24 cellular contexts compared by ENCODE assay signal in the genomic region with DNA sequence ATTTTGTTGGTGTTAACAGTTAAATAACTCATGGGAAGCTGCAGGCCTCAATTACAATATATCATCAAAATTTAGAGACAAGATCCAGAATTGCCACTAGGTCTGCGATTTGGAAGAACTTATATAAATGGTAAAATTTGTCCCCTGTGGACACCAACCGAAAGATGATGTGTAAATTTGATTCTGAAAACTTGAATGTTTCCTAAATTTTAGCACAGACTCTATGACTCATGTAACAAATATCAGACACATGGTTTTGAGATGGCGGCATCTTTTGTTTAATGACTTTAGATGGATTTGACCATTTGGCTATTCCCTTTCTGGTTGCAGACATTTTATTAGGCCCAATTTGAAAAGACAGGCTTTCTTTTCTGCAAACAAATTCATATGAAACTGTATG. TPM values are rescaled to one million over a fixed set of nuclear protein-coding genes. Genes with fewer than 3 reads are reported as not detected.
DNase-seq lines count a peak whose midpoint lies in the region; ATAC-seq, FAIRE-seq and TF ChIP-seq lines count a peak whose summit lies in the region.
"Had no signal": no experiment of that assay in that cellular context is flagged by ENCODE, and none has a peak within 500 bp of the region (broad histone marks: within the 10 kb centered on the region; RNA-seq: fewer than 3 reads in every experiment).

No MANE protein-coding gene starts in this region.

- TF ChIP-seq CTCF in astrocyte (IDR thresholded peaks at IDR 0.05; ENCODE audit: insufficient read depth, low read depth, low read length), result no peak

- H2AFZ ChIP-seq in ACC112 (ENCODE audit: low read length, unreplicated experiment) (peak overlapping the region; percentile 7), astrocyte (ENCODE audit: low read depth, low read length) (no peak overlapping the region)

- no peak overlapping the region for H3K4me3 Mint-ChIP-seq in activated CD4-positive, alpha-beta T cell treated with anti-CD3 and anti-CD28 coated beads for 36 hours
- H3K4me3 Mint-ChIP-seq in astrocyte (ENCODE audit: unreplicated experiment), result no peak overlapping the region
- H3K4me3 Mint-ChIP-seq: B cell; CD4-positive, CD25-positive, alpha-beta regulatory T cell had no signal

- no peak for FAIRE-seq in astrocyte (lab: Jason Lieb, UNC)
- FAIRE-seq: H1 had no signal

- peak; percentile 64 for ATAC-seq in activated CD4-positive, alpha-beta T cell treated with anti-CD3 and anti-CD28 coated beads for 36 hours
- no peak for ATAC-seq in GM19328 (IDR thresholded peaks at IDR 0.05; ENCODE audit: unreplicated experiment)

- intact Hi-C loops in activated CD4-positive, alpha-beta T cell treated with anti-CD3 and anti-CD28 coated beads for 36 hours (cut with DNase I, micrococcal nuclease), result loop anchor here (1.0 to 5.0 kb wide), 3 partner anchors 9 to 141 kb away; a partner anchor contains a TSS

- H3K36me3 ChIP-seq in ACC112 (ENCODE audit: insufficient read depth, low read length) (no peaks in the 10 kb centered on the region), SJCRH30 (no peaks in the 10 kb centered on the region), astrocyte (ENCODE audit: insufficient read depth, low read length) (no peaks in the 10 kb centered on the region)

- H3K4me3 ChIP-seq in ACC112 (ENCODE audit: low read depth, low read length), result no peak overlapping the region
- H3K4me3 ChIP-seq in SJCRH30, result no peak overlapping the region
- H3K4me3 ChIP-seq in astrocyte (ENCODE audit: insufficient read depth, low read depth, low read length), result no peak overlapping the region

- H3K27me3 ChIP-seq in ACC112 (ENCODE audit: insufficient read depth, low read length) (no peaks in the 10 kb centered on the region), SJCRH30 (no peaks in the 10 kb centered on the region), astrocyte (ENCODE audit: insufficient read depth, low read length) (no peaks in the 10 kb centered on the region)

- no peak overlapping the region for H3K9ac ChIP-seq in astrocyte (ENCODE audit: low read length)

- H3K27ac ChIP-seq in ACC112 (ENCODE audit: low read depth, low read length), result no peak overlapping the region
- H3K27ac ChIP-seq in SJCRH30, result 0 out of 2 replicates have a peak overlapping the region, but pooled peaks have one; percentile 13
- H3K27ac ChIP-seq in astrocyte (ENCODE audit: low read depth, low read length), result no peak overlapping the region

- no peaks in the 10 kb centered on the region for H3K9me3 ChIP-seq in SJCRH30 (replicated peaks)
- H3K9me3 ChIP-seq in astrocyte (ENCODE audit: insufficient read depth, low read depth, low read length), result no peaks in the 10 kb centered on the region
- H3K9me3 ChIP-seq: Caco-2 had no signal

- H3K27ac Mint-ChIP-seq in activated CD4-positive, alpha-beta T cell treated with anti-CD3 and anti-CD28 coated beads for 36 hours, result no peak overlapping the region
- peak overlapping the region; percentile 8 for H3K27ac Mint-ChIP-seq in astrocyte (ENCODE audit: unreplicated experiment)
- H3K27ac Mint-ChIP-seq: B cell; CD4-positive, CD25-positive, alpha-beta regulatory T cell had no signal

- POLR2A ChIA-PET in activated CD4-positive, alpha-beta T cell treated with anti-CD3 and anti-CD28 coated beads for 36 hours (lab: Charles Lee), result no interaction called here

- no peak overlapping the region for H3K4me2 ChIP-seq in astrocyte (ENCODE audit: low read length)

- no peaks in the 10 kb centered on the region for H4K20me1 ChIP-seq in astrocyte (ENCODE audit: insufficient read depth, low read length)

- H3K4me1 ChIP-seq in ACC112 (ENCODE audit: control insufficient read depth, insufficient read depth, low read length, unreplicated experiment), result peaks cover 7% of the 10 kb centered on the region
- H3K4me1 ChIP-seq in SJCRH30, result peaks cover 4% of the 10 kb centered on the region; the same call in 1 of the 2 replicates
- H3K4me1 ChIP-seq in astrocyte (ENCODE audit: insufficient read depth, low read length), result no peaks in the 10 kb centered on the region

- H3K79me2 ChIP-seq in ACC112 (ENCODE audit: control insufficient read depth, insufficient read depth, low read length, unreplicated experiment) (no peaks in the 10 kb centered on the region), astrocyte (ENCODE audit: insufficient read depth, low read length) (no peaks in the 10 kb centered on the region)

- H3K4me1 Mint-ChIP-seq in activated CD4-positive, alpha-beta T cell treated with anti-CD3 and anti-CD28 coated beads for 36 hours, result peaks cover 44% of the 10 kb centered on the region
- H3K4me1 Mint-ChIP-seq in astrocyte (ENCODE audit: low read depth, unreplicated experiment), result peaks cover 8% of the 10 kb centered on the region

- H3K9me3 Mint-ChIP-seq in activated CD4-positive, alpha-beta T cell treated with anti-CD3 and anti-CD28 coated beads for 36 hours (ENCODE audit: low read depth), result no peaks in the 10 kb centered on the region
- H3K9me3 Mint-ChIP-seq in astrocyte (ENCODE audit: unreplicated experiment), result no peaks in the 10 kb centered on the region
- H3K9me3 Mint-ChIP-seq: CD4-positive, CD25-positive, alpha-beta regulatory T cell had no signal

- H3K27me3 Mint-ChIP-seq in activated CD4-positive, alpha-beta T cell treated with anti-CD3 and anti-CD28 coated beads for 36 hours, result peaks cover 4% of the 10 kb centered on the region
- no peaks in the 10 kb centered on the region for H3K27me3 Mint-ChIP-seq in astrocyte (ENCODE audit: low read depth, unreplicated experiment)

- DNase-seq in activated CD4-positive, alpha-beta T cell treated with anti-CD3 and anti-CD28 coated beads for 36 hours, result no peak
- DNase-seq in activated CD4-positive, alpha-beta T cell treated with anti-CD3 and anti-CD28 coated beads, Interleukin-2, amount 50 U/mL, for 48 hours, result no peak
- DNase-seq in SJCRH30 (no peak), astrocyte (ENCODE audit: low read depth) (no peak), SKM-1 (lab: John Stamatoyannopoulos, UW; ENCODE audit: unreplicated experiment) (no peak)
- no peak for DNase-seq in stimulated activated naive CD4-positive, alpha-beta T cell (lab: John Stamatoyannopoulos, UW)
- DNase-seq: 8988T; Caco-2; CD4-positive, CD25-positive, alpha-beta regulatory T cell; DMS153; GF-D8; MV-4-11; NCI-H1417; NCI-H187; NCI-H2107; NCI-H510A; NCI-H82; RPMI8226; SHP77 treated with DMSO at 0.1 percent for 48 hours had no signal

- CTCF ChIA-PET in activated CD4-positive, alpha-beta T cell treated with anti-CD3 and anti-CD28 coated beads for 36 hours (lab: Charles Lee), result interaction anchor here (1.0 kb wide), 1 partner anchor 16 kb away, joined by 3 read pairs; no protein-coding TSS in a partner anchor

- H3K36me3 Mint-ChIP-seq in activated CD4-positive, alpha-beta T cell treated with anti-CD3 and anti-CD28 coated beads for 36 hours (ENCODE audit: low read depth), result no peaks in the 10 kb centered on the region
- no peaks in the 10 kb centered on the region for H3K36me3 Mint-ChIP-seq in astrocyte (ENCODE audit: low read depth, unreplicated experiment)
- H3K36me3 Mint-ChIP-seq: CD4-positive, CD25-positive, alpha-beta regulatory T cell had no signal

RNA-seq across cellular contexts. Expression of a gene that starts 6.1 kb away (rescaled TPM):
- not detected for total RNA-seq in activated CD4-positive, alpha-beta T cell treated with anti-CD3 and anti-CD28 coated beads for 36 hours
- not detected in 2 replicates for total RNA-seq in SJCRH30 (2014; rRNA removed; shearing (Covaris generic))
- not detected in 2 replicates for total RNA-seq in astrocyte
- total RNA-seq: B cell, Caco-2, Daoy, H1 had no signal
